In the genomic region with DNA sequence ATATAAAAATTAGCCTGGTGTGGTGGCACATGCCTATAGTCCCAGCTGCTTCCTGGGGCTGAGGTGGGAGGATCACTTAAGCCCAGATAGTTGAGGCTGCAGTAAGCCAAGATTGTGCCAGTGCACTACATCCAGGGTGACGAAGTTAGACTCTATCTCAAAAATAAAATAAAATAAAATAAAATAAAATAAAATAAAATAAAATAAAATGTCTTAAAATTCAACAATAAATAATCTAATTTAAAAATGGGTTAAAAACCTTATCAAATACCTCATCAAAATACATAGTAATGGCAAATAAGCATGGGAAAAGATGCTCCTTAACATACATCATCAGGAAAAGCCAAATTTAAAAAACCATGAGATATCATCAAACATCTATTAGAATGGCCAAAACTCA, we compare ENCODE assay signal across 6 cellular contexts.
"Had no signal": no experiment of that assay in that cellular context is flagged by ENCODE, and none has a peak within 500 bp of the region (broad histone marks: within the 10 kb centered on the region; RNA-seq: fewer than 3 reads in every experiment).

No MANE protein-coding gene starts in this region.

- DNase-seq: IMR-90, KBM-7, KG1 had no signal

- H3K4me1 Mint-ChIP-seq: IgD-negative memory B cell had no signal

- H3K27ac Mint-ChIP-seq: IgD-negative memory B cell had no signal

- H3K4me3 Mint-ChIP-seq: IgD-negative memory B cell had no signal

- H3K36me3 Mint-ChIP-seq: IgD-negative memory B cell had no signal

- ATAC-seq: HepG2, K562 had no signal

- H3K27me3 Mint-ChIP-seq: IgD-negative memory B cell had no signal
